ENCODE assay signal across 19 cellular contexts in genomic region chr4:185013715-185014114, GRCh38. TPM values are rescaled to one million over a fixed set of nuclear protein-coding genes. Genes with fewer than 3 reads are reported as not detected.
"Had no signal": no experiment of that assay in that cellular context is flagged by ENCODE, and none has a peak within 500 bp of the region (broad histone marks: within the 10 kb centered on the region; RNA-seq: fewer than 3 reads in every experiment).

No MANE protein-coding gene starts in this region.

- ATAC-seq: esophagus mucosa; left lobe of liver; natural killer cell treated with Interleukin-12 subunit alpha and Interleukin-12 subunit beta and Interleukin-15 and Interleukin-18, amount 100 ng/mL, for 72 hours had no signal

- H3K4me1 ChIP-seq: sigmoid colon had no signal

- H3K4me3 ChIP-seq: dorsolateral prefrontal cortex, sigmoid colon, stomach had no signal

- H3K27ac ChIP-seq: dorsolateral prefrontal cortex, sigmoid colon, stomach had no signal

- H3K9me3 ChIP-seq: sigmoid colon, stomach had no signal

- DNase-seq: activated CD4-positive, alpha-beta memory T cell treated with anti-CD3 and anti-CD28 coated beads for 36 hours; activated naive CD4-positive, alpha-beta T cell treated with anti-CD3 and anti-CD28 coated beads for 36 hours; dorsolateral prefrontal cortex; head of caudate nucleus; mammary epithelial cell; sigmoid colon; stimulated activated CD4-positive, alpha-beta T cell treated with anti-CD3 and anti-CD28 coated beads, Interleukin-12 subunit alpha, Interleukin-12 subunit beta, amount 100 ng/mL, for 4 hours; stimulated activated CD8-positive, alpha-beta memory T cell treated with anti-CD3 and anti-CD28 coated beads, Interleukin-4, amount 100 ng/mL, for 48 hours; stomach; SW 1271 had no signal

- H3K36me3 ChIP-seq: sigmoid colon, stomach had no signal

RNA-seq across cellular contexts. Expression of gene HELT, which starts 4.6 kb away (rescaled TPM):
- total RNA-seq: activated CD4-positive, alpha-beta memory T cell treated with anti-CD3 and anti-CD28 coated beads for 36 hours; activated naive CD4-positive, alpha-beta T cell treated with anti-CD3 and anti-CD28 coated beads for 36 hours; activated T-helper 1 cell treated with anti-CD3 and anti-CD28 coated beads, Interleukin-12 subunit alpha, Interleukin-12 subunit beta, Interleukin-2, Interleukin-4 antibody, amounts not matched to agents 30 ng/mL and 10 ng/mL and 1 ng/mL, durations not matched to agents 14 hours and 24 hours and 36 hours; cerebellum; dorsolateral prefrontal cortex; esophagus mucosa; left lobe of liver; mammary epithelial cell; mucosa of gallbladder; natural killer cell treated with Interleukin-12 subunit alpha and Interleukin-12 subunit beta and Interleukin-15 and Interleukin-18, amount 100 ng/mL, for 72 hours; omental fat pad; pulmonary artery endothelial cell; sigmoid colon; stomach; urinary bladder had no signal
- polyA plus RNA-seq: mammary epithelial cell, sigmoid colon, stomach, urinary bladder had no signal
